23 cellular contexts compared by ENCODE assay signal in the genomic region with DNA sequence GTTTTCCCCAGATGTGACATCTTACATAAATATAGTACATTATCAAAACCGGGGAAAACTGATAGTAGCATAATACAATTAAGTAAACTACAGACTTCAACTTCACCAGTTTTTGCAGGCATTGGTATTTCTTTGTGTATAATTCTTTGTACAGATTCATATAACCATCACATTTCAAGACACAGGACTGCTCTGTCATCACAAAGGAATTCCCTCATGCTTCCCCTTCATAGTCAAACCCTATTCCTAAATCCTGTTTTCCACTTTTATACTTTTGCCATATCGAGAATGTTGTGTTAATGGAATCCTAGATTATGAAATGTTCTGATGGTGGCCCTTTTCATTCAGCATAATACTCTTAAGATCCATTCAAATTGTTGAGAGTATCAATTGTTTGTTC. TPM values are rescaled to one million over a fixed set of nuclear protein-coding genes. Genes with fewer than 3 reads are reported as not detected.
A peak's percentile ranks its signal among the peaks of the same experiment; 100 is the strongest.
DNase-seq lines count a peak whose midpoint lies in the region; ATAC-seq and TF ChIP-seq lines count a peak whose summit lies in the region.
"Had no signal": no experiment of that assay in that cellular context is flagged by ENCODE, and none has a peak within 500 bp of the region (broad histone marks: within the 10 kb centered on the region; RNA-seq: fewer than 3 reads in every experiment).

No MANE protein-coding gene starts in this region.

- CTCF ChIA-PET in mammary epithelial cell (lab: Charles Lee; ENCODE audit: low non-redundant PET) = no interaction called here
- CTCF ChIA-PET in activated CD4-positive, alpha-beta T cell treated with anti-CD3 and anti-CD28 coated beads for 36 hours (lab: Charles Lee) = no interaction called here

- no peaks in the 10 kb centered on the region for H3K9me3 Mint-ChIP-seq in natural killer cell
- H3K9me3 Mint-ChIP-seq in natural killer cell treated with Interleukin-12 subunit alpha and Interleukin-12 subunit beta and Interleukin-15 and Interleukin-18, amount 100 ng/mL, for 72 hours = peaks cover 4% of the 10 kb centered on the region
- H3K9me3 Mint-ChIP-seq in activated CD4-positive, alpha-beta T cell treated with anti-CD3 and anti-CD28 coated beads for 36 hours (ENCODE audit: low read depth) = peaks cover 5% of the 10 kb centered on the region
- H3K9me3 Mint-ChIP-seq: CD4-positive, CD25-positive, alpha-beta regulatory T cell; stimulated activated effector memory CD8-positive, alpha-beta T cell treated with anti-CD3 and anti-CD28 coated beads, Interleukin-12 subunit alpha, Interleukin-12 subunit beta, amount 100 ng/mL, for 72 hours had no signal

- peaks cover 67 to 73% of the 10 kb centered on the region in 2 donors for H3K4me1 Mint-ChIP-seq in natural killer cell
- peaks cover 48 to 68% of the 10 kb centered on the region in 2 donors for H3K4me1 Mint-ChIP-seq in natural killer cell treated with Interleukin-12 subunit alpha and Interleukin-12 subunit beta and Interleukin-15 and Interleukin-18, amount 100 ng/mL, for 72 hours (ENCODE audit: low read depth in 2 of 2)
- H3K4me1 Mint-ChIP-seq in activated CD4-positive, alpha-beta T cell treated with anti-CD3 and anti-CD28 coated beads for 36 hours = peaks cover 67% of the 10 kb centered on the region

- H3K27me3 Mint-ChIP-seq in natural killer cell (ENCODE audit: low read depth in 2 of 2) = no peaks in the 10 kb centered on the region
- no peaks in the 10 kb centered on the region for H3K27me3 Mint-ChIP-seq in natural killer cell treated with Interleukin-12 subunit alpha and Interleukin-12 subunit beta and Interleukin-15 and Interleukin-18, amount 100 ng/mL, for 72 hours
- no peaks in the 10 kb centered on the region for H3K27me3 Mint-ChIP-seq in activated CD4-positive, alpha-beta T cell treated with anti-CD3 and anti-CD28 coated beads for 36 hours
- H3K27me3 Mint-ChIP-seq: CD4-positive, CD25-positive, alpha-beta regulatory T cell had no signal

- peaks cover 18% of the 10 kb centered on the region for H3K4me1 ChIP-seq in mammary epithelial cell (ENCODE audit: insufficient read depth, low read length)
- H3K4me1 ChIP-seq: A549 had no signal

- peaks cover 58% of the 10 kb centered on the region for H3K79me2 ChIP-seq in mammary epithelial cell (ENCODE audit: insufficient read depth, low read length)

- H3K36me3 Mint-ChIP-seq in natural killer cell = no peaks in the 10 kb centered on the region
- peaks cover 18% of the 10 kb centered on the region for H3K36me3 Mint-ChIP-seq in natural killer cell treated with Interleukin-12 subunit alpha and Interleukin-12 subunit beta and Interleukin-15 and Interleukin-18, amount 100 ng/mL, for 72 hours
- peaks cover 27% of the 10 kb centered on the region for H3K36me3 Mint-ChIP-seq in activated CD4-positive, alpha-beta T cell treated with anti-CD3 and anti-CD28 coated beads for 36 hours (ENCODE audit: low read depth)

- H3K9me3 ChIP-seq in mammary epithelial cell (replicated peaks; ENCODE audit: insufficient read depth, low read length) = no peaks in the 10 kb centered on the region
- H3K9me3 ChIP-seq: A549, body of pancreas, esophagus muscularis mucosa, mucosa of descending colon, neutrophil had no signal

- peak overlapping the region; percentile 44 to 80 for H3K27ac Mint-ChIP-seq in natural killer cell
- peak overlapping the region in 1 of 2 donors; percentile 66 for H3K27ac Mint-ChIP-seq in natural killer cell treated with Interleukin-12 subunit alpha and Interleukin-12 subunit beta and Interleukin-15 and Interleukin-18, amount 100 ng/mL, for 72 hours
- no peak overlapping the region for H3K27ac Mint-ChIP-seq in activated CD4-positive, alpha-beta T cell treated with anti-CD3 and anti-CD28 coated beads for 36 hours
- H3K27ac Mint-ChIP-seq: activated naive CD4-positive, alpha-beta T cell treated with anti-CD3 and anti-CD28 coated beads for 36 hours; stimulated activated effector memory CD8-positive, alpha-beta T cell treated with anti-CD3 and anti-CD28 coated beads, Interleukin-12 subunit alpha, Interleukin-12 subunit beta, amount 100 ng/mL, for 72 hours had no signal

- WGBS in mammary epithelial cell (ENCODE audit: low coverage, missing lambda C conversion rate) = 69% methylated on average over 2 of the region's 2 CpGs

- no peak for ATAC-seq in natural killer cell
- no peak for ATAC-seq in natural killer cell treated with Interleukin-12 subunit alpha and Interleukin-12 subunit beta and Interleukin-15 and Interleukin-18, amount 100 ng/mL, for 72 hours
- no peak for ATAC-seq in GM19455 (IDR thresholded peaks at IDR 0.05; ENCODE audit: unreplicated experiment)
- no peak for ATAC-seq in activated CD4-positive, alpha-beta T cell treated with anti-CD3 and anti-CD28 coated beads for 36 hours
- ATAC-seq: A549; body of pancreas; left colon; mucosa of descending colon; stimulated activated effector memory CD8-positive, alpha-beta T cell treated with anti-CD3 and anti-CD28 coated beads, Interleukin-12 subunit alpha, Interleukin-12 subunit beta, amount 100 ng/mL, for 72 hours had no signal

- peak overlapping the region; percentile 32 for H3K4me2 ChIP-seq in mammary epithelial cell (ENCODE audit: insufficient read depth, low read depth, low read length)
- H3K4me2 ChIP-seq: A549 had no signal

- dilution Hi-C loops in mammary epithelial cell (cut with HindIII; ENCODE audit: low sequenced_read_pairs) = no loop called here

- DNase-seq in natural killer cell (no peak), mammary epithelial cell (peak; percentile 42), foreskin fibroblast (peak; percentile 6 to 38), GM19238 (ENCODE audit: insufficient read length, low spot score) (no peak), NAMALWA (ENCODE audit: low spot score) (no peak)
- no peak for DNase-seq in natural killer cell treated with Interleukin-12 subunit alpha and Interleukin-12 subunit beta and Interleukin-15 and Interleukin-18, amount 100 ng/mL, for 72 hours (ENCODE audit: low spot score)
- DNase-seq in activated CD4-positive, alpha-beta T cell treated with anti-CD3 and anti-CD28 coated beads for 36 hours = no peak
- DNase-seq: activated CD4-positive, alpha-beta T cell treated with anti-CD3 and anti-CD28 coated beads, Interleukin-2, amount 50 U/mL, for 1 hour; activated naive CD4-positive, alpha-beta T cell treated with anti-CD3 and anti-CD28 coated beads for 36 hours; activated T-cell treated with anti-CD3 and anti-CD28 coated beads for 4 hours; body of pancreas; CD4-positive, CD25-positive, alpha-beta regulatory T cell; dorsolateral prefrontal cortex; left colon; mucosa of descending colon; NCI-H1930; NCI-H510A; SW 1271 had no signal

- no peak for TF ChIP-seq CTCF in natural killer cell (IDR thresholded peaks at IDR 0.05)
- no peak for TF ChIP-seq CTCF in mammary epithelial cell (conservative IDR thresholded peaks at IDR 0.05 in 1 of 2, IDR thresholded peaks at IDR 0.05 in 1 of 2; ENCODE audit: extremely low read depth in 1 of 2, insufficient read depth in 1 of 2, low read depth in 1 of 2, low read length in 2 of 2)
- TF ChIP-seq CTCF in foreskin fibroblast (IDR thresholded peaks at IDR 0.05; ENCODE audit: low read depth, low read length) = no peak

- H3K27me3 ChIP-seq in mammary epithelial cell (ENCODE audit: insufficient read depth, low read length) = no peaks in the 10 kb centered on the region
- H3K27me3 ChIP-seq: body of pancreas, dorsolateral prefrontal cortex, esophagus muscularis mucosa, neutrophil had no signal

- in situ Hi-C loops in mammary epithelial cell (cut with MboI; ENCODE audit: low sequenced_read_pairs in 2 of 2) = no loop called here

- H3K4me3 ChIP-seq in mammary epithelial cell (replicated peaks in 1 of 3; ENCODE audit: insufficient read depth in 1 of 3, low read depth in 2 of 3, low read length in 3 of 3) (no peak overlapping the region), foreskin fibroblast (ENCODE audit: low read depth in 1 of 2, low read length in 2 of 2) (no peak overlapping the region)
- H3K4me3 ChIP-seq: A549, body of pancreas, dorsolateral prefrontal cortex, esophagus muscularis mucosa, mucosa of descending colon had no signal

- H3K27ac ChIP-seq in mammary epithelial cell (ENCODE audit: insufficient read depth, low read depth, low read length) = no peak overlapping the region
- H3K27ac ChIP-seq: A549, body of pancreas, dorsolateral prefrontal cortex, esophagus muscularis mucosa, neutrophil had no signal

- H3K4me3 Mint-ChIP-seq in natural killer cell = no peak overlapping the region
- H3K4me3 Mint-ChIP-seq in natural killer cell treated with Interleukin-12 subunit alpha and Interleukin-12 subunit beta and Interleukin-15 and Interleukin-18, amount 100 ng/mL, for 72 hours = no peak overlapping the region
- no peak overlapping the region for H3K4me3 Mint-ChIP-seq in activated CD4-positive, alpha-beta T cell treated with anti-CD3 and anti-CD28 coated beads for 36 hours
- H3K4me3 Mint-ChIP-seq: activated naive CD4-positive, alpha-beta T cell treated with anti-CD3 and anti-CD28 coated beads for 36 hours; stimulated activated effector memory CD8-positive, alpha-beta T cell treated with anti-CD3 and anti-CD28 coated beads, Interleukin-12 subunit alpha, Interleukin-12 subunit beta, amount 100 ng/mL, for 72 hours had no signal

- no TSS peak for BruUV-seq in mammary epithelial cell (replicated peaks; lab: Mats Ljungman, UMichigan)

- H4K20me1 ChIP-seq in mammary epithelial cell (ENCODE audit: insufficient read depth, low read length) = no peaks in the 10 kb centered on the region

- H3K9ac ChIP-seq in mammary epithelial cell (ENCODE audit: insufficient read depth, low read length) = no peak overlapping the region

- H2AFZ ChIP-seq in mammary epithelial cell (ENCODE audit: low read depth, low read length) = no peak overlapping the region

- POLR2A ChIA-PET in activated CD4-positive, alpha-beta T cell treated with anti-CD3 and anti-CD28 coated beads for 36 hours (lab: Charles Lee) = no interaction called here

- intact Hi-C loops in natural killer cell (cut with micrococcal nuclease) = no loop called here
- intact Hi-C loops in mammary epithelial cell (cut with micrococcal nuclease) = no loop called here
- intact Hi-C loops in activated CD4-positive, alpha-beta T cell treated with anti-CD3 and anti-CD28 coated beads for 36 hours (cut with DNase I, micrococcal nuclease) = no loop called here

- H3K36me3 ChIP-seq in mammary epithelial cell (ENCODE audit: insufficient read depth, low read length) = no peaks in the 10 kb centered on the region
- H3K36me3 ChIP-seq: esophagus muscularis mucosa, neutrophil had no signal

RNA-seq across cellular contexts. Expression of a gene that starts 36.0 kb away (rescaled TPM):
- 100 to 1,000 TPM in 2 of 3 donors, 10 to 100 TPM in 1; 98.3 to 104 (median 100) TPM for total RNA-seq in natural killer cell
- 10 to 100 TPM; 55.5 to 57.9 TPM for total RNA-seq in natural killer cell treated with Interleukin-12 subunit alpha and Interleukin-12 subunit beta and Interleukin-15 and Interleukin-18, amount 100 ng/mL, for 72 hours
- 10 to 100 TPM; 37.9 to 56.0 TPM for total RNA-seq in mammary epithelial cell
- 28.3 TPM for polyA plus RNA-seq in mammary epithelial cell
- polyA minus RNA-seq in mammary epithelial cell = 18.9 TPM
- total RNA-seq in activated CD4-positive, alpha-beta T cell treated with anti-CD3 and anti-CD28 coated beads for 36 hours = 10 to 100 TPM; 32.9 to 36.4 TPM

Comparison
In these comparisons a context has a peak if more than half of its experiments do, and no peak if none do; other contexts are left out.
1. DNase-seq: peak in mammary epithelial cell (single experiment) and foreskin fibroblast (2 of 2); none in natural killer cell (single experiment), natural killer cell treated with Interleukin-12 subunit alpha and Interleukin-12 subunit beta and Interleukin-15 and Interleukin-18, amount 100 ng/mL, for 72 hours (single experiment), GM19238 (single experiment), NAMALWA (single experiment) and activated CD4-positive, alpha-beta T cell treated with anti-CD3 and anti-CD28 coated beads for 36 hours (single experiment).